In the genomic region with DNA sequence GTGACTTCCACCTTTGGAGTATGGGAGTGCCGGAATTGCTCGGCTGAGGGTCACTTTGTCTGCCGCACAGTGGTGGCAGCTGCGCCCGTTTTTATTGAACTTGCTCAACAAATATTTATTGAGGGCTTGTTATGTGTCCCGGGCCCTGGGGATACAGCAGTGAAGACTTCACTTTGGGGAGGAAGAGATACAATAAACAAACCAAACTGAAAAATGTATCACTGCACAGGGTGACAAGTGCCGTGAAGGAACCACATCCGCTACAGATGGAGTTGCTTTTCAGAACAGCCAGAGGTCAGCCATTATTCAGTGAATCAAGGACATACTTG, we compare ENCODE assay signal across 1 cellular context.
TF ChIP-seq lines count a peak whose summit lies in the region.

No MANE protein-coding gene starts in this region.

TF ChIP-seq in IMR-90, 13 proteins besides CTCF, POLR2A, EP300 and RAD21:
- TF ChIP-seq BHLHE40 (IDR thresholded peaks at IDR 0.05; ENCODE audit: low read depth, low read length) (no peak), FOS (IDR thresholded peaks at IDR 0.05; ENCODE audit: low read depth, low read length) (no peak), MAZ (IDR thresholded peaks at IDR 0.05; ENCODE audit: borderline replicate concordance, low read depth, low read length) (no peak), CEBPB (IDR thresholded peaks at IDR 0.05; ENCODE audit: low read depth, low read length) (no peak), RFX5 (IDR thresholded peaks at IDR 0.05; ENCODE audit: low read depth, low read length) (no peak), MAFK (IDR thresholded peaks at IDR 0.05; ENCODE audit: low read depth, low read length) (no peak), CHD1 (IDR thresholded peaks at IDR 0.05; ENCODE audit: low read depth, low read length) (no peak)
